Comparison of ENCODE assay signal across 9 cellular contexts in genomic region chr3:2826036-2826435, GRCh38.
"Had no signal": no experiment of that assay in that cellular context is flagged by ENCODE, and none has a peak within 500 bp of the region (broad histone marks: within the 10 kb centered on the region; RNA-seq: fewer than 3 reads in every experiment).

No MANE protein-coding gene starts in this region.

- H3K4me3 ChIP-seq: GM23248, HAP-1, K562 had no signal

- H3K9me3 ChIP-seq: HAP-1 had no signal

- H3K36me3 ChIP-seq: HAP-1 had no signal

- DNase-seq: GM23248, GOT3, H7, HFFc6, IMR-90, KG1 had no signal

- H3K27ac ChIP-seq: GM23248 had no signal

- ATAC-seq: HCT116, K562 had no signal

- H3K4me1 ChIP-seq: HAP-1 had no signal
